In genomic region chr4:52588097-52588496, GRCh38 we compare ENCODE assay signal across 9 cellular contexts.
DNase-seq lines count a peak whose midpoint lies in the region; ATAC-seq and TF ChIP-seq lines count a peak whose summit lies in the region.
"Had no signal": no experiment of that assay in that cellular context is flagged by ENCODE, and none has a peak within 500 bp of the region (broad histone marks: within the 10 kb centered on the region; RNA-seq: fewer than 3 reads in every experiment).

No MANE protein-coding gene starts in this region.

- H3K18ac ChIP-seq in neuronal stem cell (ENCODE audit: low read length) = no peak overlapping the region

- no peak for TF ChIP-seq POLR2A in adrenal gland (IDR thresholded peaks at IDR 0.05)

- no peaks in the 10 kb centered on the region for H3K4me1 Mint-ChIP-seq in type B pancreatic cell (ENCODE audit: unreplicated experiment)

- no peak overlapping the region for H3K14ac ChIP-seq in neuronal stem cell (ENCODE audit: low read length)

- no peak overlapping the region for H2AFZ ChIP-seq in neuronal stem cell (ENCODE audit: low read length)

- H2AK5ac ChIP-seq in neuronal stem cell (ENCODE audit: low read depth, low read length) = no peak overlapping the region

- no peak overlapping the region for H3K27ac Mint-ChIP-seq in type B pancreatic cell

- H2BK120ac ChIP-seq in neuronal stem cell (ENCODE audit: low read depth, low read length) = no peak overlapping the region

- no peaks in the 10 kb centered on the region for H3K9me3 Mint-ChIP-seq in type B pancreatic cell
- H3K9me3 Mint-ChIP-seq: activated naive CD8-positive, alpha-beta T cell treated with anti-CD3 and anti-CD28 coated beads, Interleukin-2, amount 10 ng/mL, durations not matched to agents 7 days and 5 days had no signal

- no peaks in the 10 kb centered on the region for H3K36me3 ChIP-seq in adrenal gland (replicated peaks in 1 of 2)
- peaks cover 0 to 12% of the 10 kb centered on the region in 2 donors for H3K36me3 ChIP-seq in neuronal stem cell (replicated peaks in 1 of 2; ENCODE audit: control insufficient read depth in 2 of 2, insufficient read depth in 2 of 2, low read length in 2 of 2)

- no peaks in the 10 kb centered on the region for H3K27me3 Mint-ChIP-seq in type B pancreatic cell

- TF ChIP-seq CTCF in adrenal gland (IDR thresholded peaks at IDR 0.05) (peak in 5 of 6 experiments; percentile 19 to 51 (median 39)), type B pancreatic cell (conservative IDR thresholded peaks at IDR 0.05) (peak; percentile 67)

- H3K9me3 ChIP-seq in adrenal gland (replicated peaks in 1 of 3) = no peaks in the 10 kb centered on the region
- no peaks in the 10 kb centered on the region for H3K9me3 ChIP-seq in neuronal stem cell (replicated peaks in 1 of 2; ENCODE audit: control insufficient read depth in 2 of 2, insufficient read depth in 1 of 2, low read depth in 1 of 2, low read length in 2 of 2)

- H3K36me3 Mint-ChIP-seq in type B pancreatic cell = peaks cover 15% of the 10 kb centered on the region
- H3K36me3 Mint-ChIP-seq: activated naive CD8-positive, alpha-beta T cell treated with anti-CD3 and anti-CD28 coated beads, Interleukin-2, amount 10 ng/mL, durations not matched to agents 7 days and 5 days had no signal

- no peak overlapping the region for H3K27ac ChIP-seq in adrenal gland
- H3K27ac ChIP-seq in neuronal stem cell (replicated peaks; ENCODE audit: low read length) = no peak overlapping the region

- H3K27me3 ChIP-seq in adrenal gland = no peaks in the 10 kb centered on the region
- H3K27me3 ChIP-seq in neuronal stem cell (ENCODE audit: control insufficient read depth in 3 of 3, insufficient read depth in 3 of 3, low read depth in 1 of 3, low read length in 3 of 3) = no peaks in the 10 kb centered on the region

- TF ChIP-seq EP300 in Ishikawa (IDR thresholded peaks at IDR 0.05; ENCODE audit: borderline replicate concordance) = no peak

- H2BK12ac ChIP-seq in neuronal stem cell (ENCODE audit: low read length) = no peak overlapping the region

- H3K4ac ChIP-seq in neuronal stem cell (ENCODE audit: low read length) = no peak overlapping the region

- H3K4me3 ChIP-seq in adrenal gland (no peak overlapping the region), neuronal stem cell (ENCODE audit: low read length in 2 of 2) (no peak overlapping the region)

- no peak overlapping the region for H2BK5ac ChIP-seq in neuronal stem cell (ENCODE audit: low read length)

- H3K9ac ChIP-seq in neuronal stem cell (ENCODE audit: low read depth, low read length, poor library complexity) = no peak overlapping the region

- H2BK15ac ChIP-seq in neuronal stem cell (ENCODE audit: low read length) = no peak overlapping the region

- H3K4me1 ChIP-seq in adrenal gland (replicated peaks in 1 of 2) = no peaks in the 10 kb centered on the region
- H3K4me1 ChIP-seq in neuronal stem cell (ENCODE audit: control insufficient read depth in 2 of 2, insufficient read depth in 1 of 2, low read depth in 1 of 2, low read length in 2 of 2) = no peaks in the 10 kb centered on the region

- WGBS in adrenal gland, 4 donors = 51 to 56% (median 54%) methylated on average over 2 of the region's 2 CpGs
- no CpG with 5 or more reads among the region's 2 CpGs for WGBS in neuronal stem cell (ENCODE audit: extremely low coverage in 2 of 2, insufficient read length in 2 of 2, insufficient replicate concordance in 1 of 2), 2 donors

- no peak overlapping the region for H4K91ac ChIP-seq in neuronal stem cell (ENCODE audit: low read depth, low read length, poor library complexity)

- no peak overlapping the region for H3K4me3 Mint-ChIP-seq in type B pancreatic cell
- H3K4me3 Mint-ChIP-seq: activated naive CD8-positive, alpha-beta T cell treated with anti-CD3 and anti-CD28 coated beads, Interleukin-2, amount 10 ng/mL, durations not matched to agents 7 days and 5 days had no signal

- peak; percentile 67 for DNase-seq in activated effector memory CD4-positive, alpha-beta T cell treated with anti-CD3 and anti-CD28 coated beads, Interleukin-2, amount 50 U/mL, for 16 hours
- no peak for DNase-seq in activated effector memory CD4-positive, alpha-beta T cell treated with Interleukin-2 at 50 U/mL for 16 hours
- DNase-seq in adrenal gland (peak in 5 of 7 donors; percentile 23 to 63 (median 32)), iPS DF 4.7 (ENCODE audit: extremely low read depth, low spot score) (peak; percentile 22), type B pancreatic cell (ENCODE audit: extremely low spot score, unreplicated experiment) (no peak), neuronal stem cell (ENCODE audit: low spot score) (no peak)
- DNase-seq: activated naive CD8-positive, alpha-beta T cell treated with anti-CD3 and anti-CD28 coated beads, Interleukin-2, amount 10 ng/mL, durations not matched to agents 7 days and 5 days had no signal

- H3K23ac ChIP-seq in neuronal stem cell (ENCODE audit: low read depth, low read length, poor library complexity) = no peak overlapping the region

- no peak for ATAC-seq in HG02840 (IDR thresholded peaks at IDR 0.05; ENCODE audit: low FRiP score, unreplicated experiment)

- intact Hi-C loops in adrenal gland (cut with DNase I) = no loop called here

- H3K79me1 ChIP-seq in neuronal stem cell (ENCODE audit: low read depth, low read length) = no peaks in the 10 kb centered on the region

- no peak overlapping the region for H3K4me2 ChIP-seq in neuronal stem cell (ENCODE audit: insufficient read depth, low read length, poor library complexity, severe bottlenecking)

- TF ChIP-seq RAD21 in Ishikawa (IDR thresholded peaks at IDR 0.05; ENCODE audit: low read depth) = peak; percentile 55

- no peak overlapping the region for H4K8ac ChIP-seq in neuronal stem cell (ENCODE audit: low read depth, low read length)

TF ChIP-seq in Ishikawa, 13 proteins besides CTCF, POLR2A, EP300 and RAD21:
- TF ChIP-seq CREB1 (IDR thresholded peaks at IDR 0.05; ENCODE audit: low read depth) (no peak), EGR1 (IDR thresholded peaks at IDR 0.05) (no peak), FOXM1 (IDR thresholded peaks at IDR 0.05; ENCODE audit: borderline replicate concordance, low read depth) (no peak)

Comparison
In these comparisons a context has a peak if more than half of its experiments do, and no peak if none do; other contexts are left out.
1. DNase-seq: peak in activated effector memory CD4-positive, alpha-beta T cell treated with anti-CD3 and anti-CD28 coated beads, Interleukin-2, amount 50 U/mL, for 16 hours (single experiment), adrenal gland (5 of 7) and iPS DF 4.7 (single experiment); none in activated effector memory CD4-positive, alpha-beta T cell treated with Interleukin-2 at 50 U/mL for 16 hours (single experiment), type B pancreatic cell (single experiment) and neuronal stem cell (single experiment).